ENCODE assay signal across 24 cellular contexts in genomic region chrX:9131066-9131465, GRCh38.
DNase-seq lines count a peak whose midpoint lies in the region; ATAC-seq lines count a peak whose summit lies in the region.
"Had no signal": no experiment of that assay in that cellular context is flagged by ENCODE, and none has a peak within 500 bp of the region (broad histone marks: within the 10 kb centered on the region; RNA-seq: fewer than 3 reads in every experiment).

No MANE protein-coding gene starts in this region.

- no peaks in the 10 kb centered on the region for H3K27me3 Mint-ChIP-seq in activated T-cell treated with anti-CD3 and anti-CD28 coated beads, Interleukin-2, amount 50 U/mL, for 4 hours (ENCODE audit: low read depth)
- H3K27me3 Mint-ChIP-seq: effector memory CD8-positive, alpha-beta T cell had no signal

- ATAC-seq in activated T-cell treated with anti-CD3 and anti-CD28 coated beads, Interleukin-2, amount 50 U/mL, for 4 hours: peak; percentile 98 to 99
- ATAC-seq in activated naive CD4-positive, alpha-beta T cell treated with anti-CD3 and anti-CD28 coated beads, Interleukin-2, amount 50 U/mL, for 72 hours: peak; percentile 95 to 100
- ATAC-seq in HG03378 (IDR thresholded peaks at IDR 0.05; ENCODE audit: unreplicated experiment): no peak
- ATAC-seq: effector memory CD8-positive, alpha-beta T cell; heart right ventricle had no signal

- H3K36me3 Mint-ChIP-seq in activated T-cell treated with anti-CD3 and anti-CD28 coated beads, Interleukin-2, amount 50 U/mL, for 4 hours (ENCODE audit: insufficient read depth): no peaks in the 10 kb centered on the region
- peaks cover 5 to 6% of the 10 kb centered on the region in 2 donors for H3K36me3 Mint-ChIP-seq in activated naive CD4-positive, alpha-beta T cell treated with anti-CD3 and anti-CD28 coated beads, Interleukin-2, amount 50 U/mL, for 72 hours
- H3K36me3 Mint-ChIP-seq: mesothelial cell of epicardium had no signal

- peak overlapping the region in 1 of 2 donors; percentile 41 for H3K27ac Mint-ChIP-seq in activated naive CD4-positive, alpha-beta T cell treated with anti-CD3 and anti-CD28 coated beads, Interleukin-2, amount 50 U/mL, for 72 hours
- H3K27ac Mint-ChIP-seq: effector memory CD8-positive, alpha-beta T cell; mesothelial cell of epicardium; nephron progenitor cell; T-helper 1 cell treated with Interleukin-12 subunit alpha and Interleukin-12 subunit beta and Interleukin-4 antibody, amounts not matched to agents 30 μg/mL and 1 μg/mL, for 36 hours had no signal

- H3K4me3 Mint-ChIP-seq in activated T-cell treated with anti-CD3 and anti-CD28 coated beads, Interleukin-2, amount 50 U/mL, for 4 hours: no peak overlapping the region
- H3K4me3 Mint-ChIP-seq: effector memory CD8-positive, alpha-beta T cell; mesothelial cell of epicardium; nephron progenitor cell; T-helper 1 cell treated with Interleukin-12 subunit alpha and Interleukin-12 subunit beta and Interleukin-4 antibody, amounts not matched to agents 30 μg/mL and 1 μg/mL, for 36 hours had no signal

- no peaks in the 10 kb centered on the region for H3K9me3 Mint-ChIP-seq in activated T-cell treated with anti-CD3 and anti-CD28 coated beads, Interleukin-2, amount 50 U/mL, for 4 hours
- peaks cover 4% of the 10 kb centered on the region in 2 donors for H3K9me3 Mint-ChIP-seq in activated naive CD4-positive, alpha-beta T cell treated with anti-CD3 and anti-CD28 coated beads, Interleukin-2, amount 50 U/mL, for 72 hours

- DNase-seq in activated T-cell treated with anti-CD3 and anti-CD28 coated beads, Interleukin-2, amount 50 U/mL, for 4 hours: no peak
- DNase-seq in activated T-cell treated with anti-CD3 and anti-CD28 coated beads, Interleukin-2, amount 50 U/mL, for 1 hour: no peak
- DNase-seq in HT1080 (ENCODE audit: low read depth) (peak; percentile 61), glomerular visceral epithelial cell (ENCODE audit: extremely low spot score) (no peak), ACHN (no peak)
- no peak for DNase-seq in activated naive CD4-positive, alpha-beta T cell treated with anti-CD3 and anti-CD28 coated beads, Interleukin-2, amount 50 U/mL, for 72 hours (ENCODE audit: low spot score in 2 of 2)
- peak; percentile 43 for DNase-seq in stimulated activated CD4-positive, alpha-beta T cell treated with anti-CD3 and anti-CD28 coated beads, Interleukin-4, amount 100 ng/mL, for 24 hours
- DNase-seq: activated gamma-delta T cell treated with Interleukin-2 at 50 U/mL for 16 hours; effector memory CD8-positive, alpha-beta T cell; HCEC 1CT; heart right ventricle; Karpas-422; left ventricle myocardium inferior; NCI-H1092; NCI-H2029; NCI-H226; nephron progenitor cell; PC-9; posterior cingulate gyrus; sigmoid colon; substantia nigra had no signal

- H3K4me1 Mint-ChIP-seq in activated T-cell treated with anti-CD3 and anti-CD28 coated beads, Interleukin-2, amount 50 U/mL, for 4 hours (ENCODE audit: low read depth): peaks cover 18% of the 10 kb centered on the region
- H3K4me1 Mint-ChIP-seq: nephron progenitor cell had no signal

- in situ Hi-C loops in ACHN (cut with HindIII; ENCODE audit: low pct_ligation_motif_present, low pct_unique_long_range_greater_than_20kb, low sequenced_read_pairs): no loop called here

Comparison
In these comparisons a context has a peak if more than half of its experiments do, and no peak if none do; other contexts are left out.
1. DNase-seq: peak in HT1080 (single experiment) and stimulated activated CD4-positive, alpha-beta T cell treated with anti-CD3 and anti-CD28 coated beads, Interleukin-4, amount 100 ng/mL, for 24 hours (single experiment); none in activated T-cell treated with anti-CD3 and anti-CD28 coated beads, Interleukin-2, amount 50 U/mL, for 4 hours (single experiment), activated T-cell treated with anti-CD3 and anti-CD28 coated beads, Interleukin-2, amount 50 U/mL, for 1 hour (single experiment), activated naive CD4-positive, alpha-beta T cell treated with anti-CD3 and anti-CD28 coated beads, Interleukin-2, amount 50 U/mL, for 72 hours (0 of 2), glomerular visceral epithelial cell (single experiment) and ACHN (single experiment).